Comparison of ENCODE assay signal across 18 cellular contexts in the genomic region with DNA sequence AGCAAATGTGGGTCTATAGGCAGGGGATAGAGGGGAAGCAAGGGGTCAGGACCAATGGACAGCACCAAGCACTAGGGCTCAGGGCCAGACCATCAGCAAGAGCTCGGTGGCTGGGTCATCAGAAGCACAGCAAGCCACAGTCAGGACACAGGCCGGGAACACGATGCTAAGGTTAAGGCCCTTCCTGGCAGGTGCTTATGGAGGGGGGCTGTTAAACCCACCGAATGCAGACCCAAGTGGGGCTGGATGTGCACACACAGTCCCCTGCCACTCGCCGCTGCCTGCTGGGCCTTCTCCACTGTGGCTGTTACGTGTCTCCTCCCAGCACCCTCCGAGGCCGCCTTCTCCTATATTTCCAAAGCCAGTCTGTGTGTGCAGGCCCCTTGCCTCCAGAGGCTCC.
DNase-seq lines count a peak whose midpoint lies in the region; ATAC-seq and TF ChIP-seq lines count a peak whose summit lies in the region.
"Had no signal": no experiment of that assay in that cellular context is flagged by ENCODE, and none has a peak within 500 bp of the region (broad histone marks: within the 10 kb centered on the region; RNA-seq: fewer than 3 reads in every experiment).

No MANE protein-coding gene starts in this region.

- H4K20me1 ChIP-seq in osteoblast (ENCODE audit: insufficient read depth, low read length): no peaks in the 10 kb centered on the region
- no peaks in the 10 kb centered on the region for H4K20me1 ChIP-seq in Karpas-422 (ENCODE audit: insufficient read depth, low read depth, low read length)

- DNase-seq in left ventricle myocardium inferior (no peak), Right ventricle myocardium inferior (ENCODE audit: missing footprints) (no peak), osteoblast (ENCODE audit: insufficient read length, low spot score, missing footprints) (no peak), upper lobe of right lung (no peak), RKO (ENCODE audit: low spot score) (no peak), cortex of kidney (lab: John Stamatoyannopoulos, UW) (no peak), Karpas-422 (no peak)
- DNase-seq: activated CD4-positive, alpha-beta memory T cell treated with anti-CD3 and anti-CD28 coated beads, Interleukin-2, amount 10 ng/mL, durations not matched to agents 7 days and 5 days; amniotic stem cell; CD4-positive, alpha-beta memory T cell; DND-41; NCI-H1436 treated with DMSO at 0.1 percent for 48 hours; NCI-H510A treated with DMSO at 0.1 percent for 48 hours; OCI-M1; retina; stimulated activated CD4-positive, alpha-beta T cell treated with anti-CD3 and anti-CD28 coated beads, Interleukin-4, amount 100 ng/mL, for 1 hour; stimulated activated CD8-positive, alpha-beta memory T cell treated with anti-CD3 and anti-CD28 coated beads, Interleukin-4, amount 100 ng/mL, for 48 hours had no signal

- H3K9ac ChIP-seq in Karpas-422 (ENCODE audit: low read length): no peak overlapping the region

- H3K9me3 ChIP-seq in left ventricle myocardium inferior (replicated peaks) (no peaks in the 10 kb centered on the region), gastroesophageal sphincter (no peaks in the 10 kb centered on the region), osteoblast (ENCODE audit: low read depth, low read length) (no peaks in the 10 kb centered on the region), upper lobe of right lung (no peaks in the 10 kb centered on the region), Karpas-422 (ENCODE audit: low read length) (no peaks in the 10 kb centered on the region)

- no peak for ATAC-seq in Right ventricle myocardium inferior
- no peak for ATAC-seq in gastroesophageal sphincter
- no peak for ATAC-seq in upper lobe of right lung

- H3K27me3 ChIP-seq in left ventricle myocardium inferior (ENCODE audit: low read depth): no peaks in the 10 kb centered on the region
- H3K27me3 ChIP-seq in gastroesophageal sphincter: no peaks in the 10 kb centered on the region
- no peaks in the 10 kb centered on the region for H3K27me3 ChIP-seq in osteoblast (ENCODE audit: insufficient read depth, low read length)
- H3K27me3 ChIP-seq in upper lobe of right lung: no peaks in the 10 kb centered on the region
- H3K27me3 ChIP-seq in Karpas-422 (ENCODE audit: low read length): no peaks in the 10 kb centered on the region

- H3K79me2 ChIP-seq in osteoblast (ENCODE audit: insufficient read depth, low read length) (no peaks in the 10 kb centered on the region), Karpas-422 (ENCODE audit: low read length) (no peaks in the 10 kb centered on the region)

- H3K4me1 ChIP-seq in left ventricle myocardium inferior: peaks cover 48% of the 10 kb centered on the region
- peaks cover 0 to 32% (median 16%) of the 10 kb centered on the region in 3 donors for H3K4me1 ChIP-seq in gastroesophageal sphincter
- H3K4me1 ChIP-seq in osteoblast (ENCODE audit: insufficient read depth, low read length): peaks cover 18% of the 10 kb centered on the region
- peaks cover 43% of the 10 kb centered on the region for H3K4me1 ChIP-seq in upper lobe of right lung
- H3K4me1 ChIP-seq in Karpas-422 (ENCODE audit: low read length): no peaks in the 10 kb centered on the region

- TF ChIP-seq POLR2A in gastroesophageal sphincter (IDR thresholded peaks at IDR 0.05): no peak

- no peaks in the 10 kb centered on the region for H3K36me3 ChIP-seq in left ventricle myocardium inferior
- H3K36me3 ChIP-seq in gastroesophageal sphincter: no peaks in the 10 kb centered on the region
- H3K36me3 ChIP-seq in osteoblast (ENCODE audit: insufficient read depth, low read length): no peaks in the 10 kb centered on the region
- no peaks in the 10 kb centered on the region for H3K36me3 ChIP-seq in upper lobe of right lung
- H3K36me3 ChIP-seq in Karpas-422 (ENCODE audit: insufficient read depth, low read length): no peaks in the 10 kb centered on the region

- H3K4me3 ChIP-seq in left ventricle myocardium inferior: no peak overlapping the region
- H3K4me3 ChIP-seq in gastroesophageal sphincter: no peak overlapping the region
- no peak overlapping the region for H3K4me3 ChIP-seq in osteoblast (ENCODE audit: insufficient read depth, low read length)
- H3K4me3 ChIP-seq in upper lobe of right lung: no peak overlapping the region
- H3K4me3 ChIP-seq in Karpas-422 (ENCODE audit: low read length): no peak overlapping the region

- TF ChIP-seq CTCF in left ventricle myocardium inferior (IDR thresholded peaks at IDR 0.05; ENCODE audit: borderline replicate concordance) (no peak), gastroesophageal sphincter (IDR thresholded peaks at IDR 0.05) (no peak), osteoblast (IDR thresholded peaks at IDR 0.05; ENCODE audit: extremely low read depth, low read depth, low read length) (no peak), upper lobe of right lung (IDR thresholded peaks at IDR 0.05) (no peak)

- TF ChIP-seq EP300 in gastroesophageal sphincter (IDR thresholded peaks at IDR 0.05): no peak

- H2AFZ ChIP-seq in osteoblast (ENCODE audit: low read length): no peak overlapping the region
- H2AFZ ChIP-seq in Karpas-422 (ENCODE audit: low read length): no peak overlapping the region

- H3K27ac ChIP-seq in left ventricle myocardium inferior (replicated peaks): peak overlapping the region; percentile 81
- H3K27ac ChIP-seq in gastroesophageal sphincter: peak overlapping the region in 3 of 4 donors; percentile 52 to 71 (median 56)
- H3K27ac ChIP-seq in osteoblast (ENCODE audit: low read depth, low read length): peak overlapping the region; percentile 19
- peak overlapping the region; percentile 59 for H3K27ac ChIP-seq in upper lobe of right lung
- no peak overlapping the region for H3K27ac ChIP-seq in Karpas-422 (ENCODE audit: low read length)

- WGBS in gastroesophageal sphincter (ENCODE audit: low coverage in 1 of 2), 2 donors: 89 to 90% methylated on average over 2 to 6 of the region's 9 CpGs

- H3K4me2 ChIP-seq in osteoblast (ENCODE audit: insufficient read depth, low read length): no peak overlapping the region
- H3K4me2 ChIP-seq in Karpas-422 (ENCODE audit: low read depth, low read length, poor library complexity, severe bottlenecking): no peak overlapping the region

- no peaks in the 10 kb centered on the region for H3K9me2 ChIP-seq in Karpas-422 (replicated peaks; ENCODE audit: insufficient read depth, low read length)

- intact Hi-C loops in left ventricle myocardium inferior (cut with micrococcal nuclease) (no loop called here), Right ventricle myocardium inferior (cut with DNase I) (no loop called here), upper lobe of right lung (cut with DNase I) (no loop called here)
